14 cellular contexts compared by ENCODE assay signal in the genomic region with DNA sequence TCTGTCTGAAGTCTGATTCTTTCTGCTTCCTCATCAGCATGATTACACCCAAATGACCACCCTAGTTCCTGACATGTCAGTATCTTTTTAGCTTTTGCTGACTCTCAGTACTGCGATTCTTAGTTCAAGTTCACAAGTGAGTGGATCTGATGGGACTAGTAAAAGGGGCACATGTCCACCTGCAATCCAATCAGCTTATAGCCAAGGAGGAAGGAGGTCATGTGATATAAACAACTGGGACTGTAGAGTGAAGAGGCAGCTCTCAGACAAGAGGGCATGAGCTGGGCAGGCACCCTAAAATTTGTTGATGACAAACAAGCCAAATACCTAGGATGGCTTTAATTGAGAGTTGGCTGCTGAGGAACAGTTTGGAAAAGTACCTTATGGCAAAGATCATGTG.
"Had no signal": no experiment of that assay in that cellular context is flagged by ENCODE, and none has a peak within 500 bp of the region (broad histone marks: within the 10 kb centered on the region; RNA-seq: fewer than 3 reads in every experiment).

No MANE protein-coding gene starts in this region.

- H3K4me3 ChIP-seq: lung, upper lobe of left lung had no signal

- H3K27ac ChIP-seq: epithelial cell of prostate, parathyroid adenoma had no signal

- H3K36me3 ChIP-seq: upper lobe of left lung had no signal

- H3K9me3 ChIP-seq: upper lobe of left lung had no signal

- H3K27me3 ChIP-seq: upper lobe of left lung had no signal

- H3K79me2 ChIP-seq: parathyroid adenoma had no signal

- H2AFZ ChIP-seq: parathyroid adenoma had no signal

- H3K4me1 ChIP-seq: parathyroid adenoma had no signal

- DNase-seq: activated CD4-positive, alpha-beta T cell treated with anti-CD3 and anti-CD28 coated beads, Interleukin-2, amount 10 ng/mL, durations not matched to agents 24 days and 14 days; activated CD4-positive, CD25-positive, alpha-beta regulatory T cell; activated naive CD4-positive, alpha-beta T cell; anterior cingulate cortex; midbrain; naive B cell; retina; stimulated activated CD4-positive, alpha-beta T cell treated with anti-CD3 and anti-CD28 coated beads, Interleukin-15, amount 100 ng/mL, for 24 hours; stimulated activated CD4-positive, alpha-beta T cell treated with anti-CD3 and anti-CD28 coated beads, Interleukin-4, amount 100 ng/mL, for 1 hour; stimulated activated naive CD4-positive, alpha-beta T cell; upper lobe of left lung had no signal
